Comparison of ENCODE assay signal across 9 cellular contexts in genomic region chr19:4454952-4455738, GRCh38. TPM values are rescaled to one million over a fixed set of nuclear protein-coding genes. Genes with fewer than 3 reads are reported as not detected.
A peak's percentile ranks its signal among the peaks of the same experiment; 100 is the strongest.
DNase-seq lines count a peak whose midpoint lies in the region; ATAC-seq, FAIRE-seq and TF ChIP-seq lines count a peak whose summit lies in the region.
"Had no signal": no experiment of that assay in that cellular context is flagged by ENCODE, and none has a peak within 500 bp of the region (broad histone marks: within the 10 kb centered on the region; RNA-seq: fewer than 3 reads in every experiment).

No MANE protein-coding gene starts in this region.

- H3K9me2 ChIP-seq in hepatocyte (replicated peaks; ENCODE audit: insufficient read depth), result no peaks in the 10 kb centered on the region

- H3K27ac ChIP-seq in GM12878 (ENCODE audit: control insufficient read depth, insufficient read depth), result no peak overlapping the region
- peak overlapping the region; percentile 100 for H3K27ac ChIP-seq in hepatocyte
- H3K27ac ChIP-seq in stomach smooth muscle (ENCODE audit: low read length), result peak overlapping the region; percentile 41
- H3K27ac ChIP-seq: C4-2B had no signal

- H3K9me3 ChIP-seq in GM12878 (replicated peaks; ENCODE audit: control insufficient read depth, insufficient read depth, low read length), result no peaks in the 10 kb centered on the region
- no peaks in the 10 kb centered on the region for H3K9me3 ChIP-seq in hepatocyte (ENCODE audit: low read depth)
- no peaks in the 10 kb centered on the region for H3K9me3 ChIP-seq in stomach smooth muscle (ENCODE audit: control insufficient read depth in 2 of 2, low read length in 2 of 2)

- intact Hi-C loops in GM12878 (cut with micrococcal nuclease; ENCODE audit: unreplicated experiment), result no loop called here

- no peak for TF ChIP-seq CTCF in GM12878 (IDR thresholded peaks at IDR 0.05 in 2 of 3, conservative IDR thresholded peaks at IDR 0.05 in 1 of 3; ENCODE audit: control insufficient read depth in 2 of 3, extremely low read depth in 1 of 3, insufficient read depth in 1 of 3, low read depth in 3 of 3, low read length in 3 of 3)
- TF ChIP-seq CTCF in hepatocyte (IDR thresholded peaks at IDR 0.05; ENCODE audit: poor library complexity), result no peak

- CTCF ChIA-PET in GM12878 (lab: Yijun Ruan, JAX), result interaction anchor here (1.7 kb wide), 1 partner anchor 19 kb away, joined by 4 read pairs; no protein-coding TSS in a partner anchor

- no peak overlapping the region for H2AFZ ChIP-seq in GM12878 (ENCODE audit: control insufficient read depth, low read depth, low read length)
- no peak overlapping the region for H2AFZ ChIP-seq in hepatocyte

- 74% methylated on average over 24 of the region's 24 CpGs for WGBS in GM12878 (ENCODE audit: insufficient coverage, insufficient replicate concordance, low lambda C conversion rate, missing lambda C conversion rate)
- WGBS in hepatocyte (ENCODE audit: low lambda C conversion rate, missing lambda C conversion rate), result 84% methylated on average over 22 of the region's 24 CpGs

- H3K36me3 ChIP-seq in GM12878 (ENCODE audit: control insufficient read depth in 2 of 2, insufficient read depth in 2 of 2, low read length in 1 of 2) (peaks cover 3 to 8% of the 10 kb centered on the region in 2 experiments), hepatocyte (replicated peaks; ENCODE audit: insufficient read depth, low read depth) (no peaks in the 10 kb centered on the region), stomach smooth muscle (ENCODE audit: control insufficient read depth in 2 of 2, insufficient read depth in 2 of 2, low read length in 2 of 2) (peaks cover 27 to 28% of the 10 kb centered on the region in 2 donors)

- H3K4me3 ChIP-seq in GM12878 (no peak overlapping the region), hepatocyte (no peak overlapping the region), stomach smooth muscle (ENCODE audit: low read length in 2 of 2) (peak overlapping the region in 1 of 2 donors; percentile 82)

- TF ChIP-seq RAD21 in GM12878 (IDR thresholded peaks at IDR 0.05; ENCODE audit: insufficient read depth, low read depth, low read length), result no peak

- in situ Hi-C loops in GM12878 (cut with MboI), result no loop called here

- ATAC-seq in GM12878 (no peak), HG03039 (IDR thresholded peaks at IDR 0.05; ENCODE audit: unreplicated experiment) (no peak)

- H3K4me2 ChIP-seq in GM12878 (ENCODE audit: control insufficient read depth, insufficient read depth) (no peak overlapping the region; the same call in 1 of the 2 replicates), hepatocyte (peak overlapping the region; percentile 98)

- H3K9ac ChIP-seq in GM12878 (ENCODE audit: control insufficient read depth, insufficient read depth, low read length), result no peak overlapping the region
- peak overlapping the region; percentile 26 to 42 for H3K9ac ChIP-seq in stomach smooth muscle (ENCODE audit: low read length in 2 of 2)

- no peaks in the 10 kb centered on the region for H4K20me1 ChIP-seq in GM12878 (ENCODE audit: control insufficient read depth, insufficient read depth)
- H4K20me1 ChIP-seq in hepatocyte (ENCODE audit: insufficient read depth, poor library complexity, severe bottlenecking), result peaks cover 5% of the 10 kb centered on the region

- H3K27me3 ChIP-seq in GM12878 (replicated peaks in 1 of 2; ENCODE audit: control insufficient read depth in 2 of 2, insufficient read depth in 2 of 2, low read length in 1 of 2) (no peaks in the 10 kb centered on the region), hepatocyte (no peaks in the 10 kb centered on the region), stomach smooth muscle (ENCODE audit: control insufficient read depth in 1 of 2, insufficient read depth in 2 of 2, low read length in 2 of 2) (no peaks in the 10 kb centered on the region)

- H3K4me1 ChIP-seq in GM12878 (ENCODE audit: control insufficient read depth, insufficient read depth, low read length), result no peaks in the 10 kb centered on the region
- H3K4me1 ChIP-seq in hepatocyte (ENCODE audit: insufficient read depth), result peaks cover 15% of the 10 kb centered on the region
- H3K4me1 ChIP-seq in stomach smooth muscle (ENCODE audit: control insufficient read depth, insufficient read depth, low read length), result peaks cover 26% of the 10 kb centered on the region

- FAIRE-seq in GM12878 (lab: Jason Lieb, UNC), result no peak

- TSS peak; percentile 59 for BruUV-seq in GM12878 (replicated peaks; lab: Mats Ljungman, UMichigan)

- RAD21 ChIA-PET in GM12878 (lab: Charles Lee; ENCODE audit: unreplicated experiment), result no interaction called here

- H3K79me2 ChIP-seq in GM12878 (ENCODE audit: control insufficient read depth, insufficient read depth, low read length), result peaks cover 5% of the 10 kb centered on the region
- H3K79me2 ChIP-seq in hepatocyte, result peaks cover 31% of the 10 kb centered on the region

- SMC1A ChIA-PET in GM12878 (lab: Charles Lee; ENCODE audit: uncharacterized antibody, unreplicated experiment), result interaction anchor here (0.6 kb wide), 1 partner anchor 188 kb away, joined by 3 read pairs; no protein-coding TSS in a partner anchor

- no peak for TF ChIP-seq POLR2A in GM12878 (IDR thresholded peaks at IDR 0.05; ENCODE audit: low read depth, low read length)

- TF ChIP-seq EP300 in GM12878 (IDR thresholded peaks at IDR 0.05; ENCODE audit: borderline replicate concordance in 1 of 2, control insufficient read depth in 1 of 2, low read depth in 2 of 2, low read length in 2 of 2), result no peak

- DNase-seq in NCI-H526 treated with DMSO at 0.1 percent for 48 hours (lab: John Stamatoyannopoulos, UW) (peak; percentile 1), NCI-H526 (lab: John Stamatoyannopoulos, UW) (no peak), GM12878 (ENCODE audit: low read depth, low spot score) (no peak), hepatocyte (ENCODE audit: low spot score) (peak; percentile 54), SK-N-DZ (ENCODE audit: low spot score) (no peak)
- no peak for DNase-seq in activated CD8-positive, alpha-beta memory T cell treated with anti-CD3 and anti-CD28 coated beads, Interleukin-2, amount 50 U/mL, for 4 hours

- POLR2A ChIA-PET in GM12878 (lab: Charles Lee), result no interaction called here

RNA-seq across cellular contexts. Expression of gene UBXN6, which starts 2.4 kb away (rescaled TPM):
- 19.1 TPM in 2 replicates for total RNA-seq in GM12878 (2013; cell fraction: nucleolus; rRNA removed)
- total RNA-seq in GM12878 (2014; rRNA removed) (20.5 and 34.8 TPM in 2 replicates), GM12878 (2014; rRNA removed; fragmentation: Illumina TruSeq; extraction: Trizol) (13.1 and 17.3 TPM in 2 replicates), GM12878 (2021) (49.1 and 50.8 TPM in 2 replicates), hepatocyte (80.2 and 88.6 TPM in 2 replicates)
- polyA plus RNA-seq in GM12878 (2011; ENCODE audit: low read depth), result 19.4 TPM
- polyA plus RNA-seq in GM12878 (2011; rRNA removed) (15.2 and 29.5 TPM in 2 replicates), GM12878 (2014; fragmentation: Illumina TruSeq; extraction: Trizol) (2.1 and 7.0 TPM in 2 replicates), GM12878 (2014; fragmentation: Nextera tagmentation; extraction: Ambion mirVana) (1 to 10 TPM in 1 of 2 experiments, under 1 TPM in 1; 0.47 to 2.1 TPM), GM12878 (2014; rRNA removed) (38.7 and 49.7 TPM in 2 replicates), GM12878 (2016; fragmentation: Nextera tagmentation; extraction: Ambion mirVana) (1 to 10 TPM; 6.6 to 8.6 TPM), hepatocyte (36.8 and 44.7 TPM in 2 replicates)
- polyA plus RNA-seq in GM12878 (2011; cell fraction: cytosol; rRNA removed), result 45.4 and 63.7 TPM in 2 replicates
- 53.6 and 53.9 TPM in 2 replicates for polyA plus RNA-seq in GM12878 (2011; cell fraction: nucleus; rRNA removed)
- polyA plus RNA-seq in GM12878 (2012), result 47.6 and 50.6 TPM in 2 replicates
- 17.4 and 37.1 TPM in 2 replicates for polyA minus RNA-seq in GM12878 (2011; rRNA and poly(A)+ RNA removed)
- polyA minus RNA-seq in GM12878 (2011; cell fraction: cytosol; rRNA and poly(A)+ RNA removed), result 17.5 and 19.0 TPM in 2 replicates
- polyA minus RNA-seq in GM12878 (2011; cell fraction: nucleus; rRNA and poly(A)+ RNA removed), result 7.5 and 9.8 TPM in 2 replicates
- 45.3 and 50.1 TPM in 2 replicates for polyA plus RNA-seq in SK-N-DZ (2014; cell fraction: cytosol; rRNA removed)
- polyA plus RNA-seq in SK-N-DZ (2014; cell fraction: nucleus; rRNA removed), result 41.8 and 100 TPM in 2 replicates

RNA-seq across cellular contexts. Expression of gene HDGFL2, which starts 17.0 kb away (rescaled TPM):
- 21.3 and 24.7 TPM in 2 replicates for total RNA-seq in GM12878 (2013; cell fraction: nucleolus; rRNA removed)
- total RNA-seq in GM12878 (2014; rRNA removed) (33.7 and 36.5 TPM in 2 replicates), GM12878 (2014; rRNA removed; fragmentation: Illumina TruSeq; extraction: Trizol) (19.0 and 20.5 TPM in 2 replicates), GM12878 (2021) (56.8 and 56.9 TPM in 2 replicates), hepatocyte (34.8 and 50.3 TPM in 2 replicates)
- polyA plus RNA-seq in GM12878 (2011; ENCODE audit: low read depth), result 8.1 TPM
- polyA plus RNA-seq in GM12878 (2011; rRNA removed) (9.8 and 19.5 TPM in 2 replicates), GM12878 (2014; fragmentation: Illumina TruSeq; extraction: Trizol) (8.2 and 16.9 TPM in 2 replicates), GM12878 (2014; fragmentation: Nextera tagmentation; extraction: Ambion mirVana) (under 1 TPM; 0.16 to 0.60 TPM), GM12878 (2014; rRNA removed) (40.2 and 52.5 TPM in 2 replicates), GM12878 (2016; fragmentation: Nextera tagmentation; extraction: Ambion mirVana) (10 to 100 TPM; 30.0 to 39.3 TPM), hepatocyte (73.0 and 73.2 TPM in 2 replicates)
- polyA plus RNA-seq in GM12878 (2011; cell fraction: cytosol; rRNA removed), result 18.4 and 22.7 TPM in 2 replicates
- 32.9 and 51.3 TPM in 2 replicates for polyA plus RNA-seq in GM12878 (2011; cell fraction: nucleus; rRNA removed)
- 28.7 and 30.2 TPM in 2 replicates for polyA plus RNA-seq in GM12878 (2012)
- polyA minus RNA-seq in GM12878 (2011; rRNA and poly(A)+ RNA removed), result 7.6 and 11.9 TPM in 2 replicates
- 10.6 and 12.3 TPM in 2 replicates for polyA minus RNA-seq in GM12878 (2011; cell fraction: cytosol; rRNA and poly(A)+ RNA removed)
- 4.7 and 9.2 TPM in 2 replicates for polyA minus RNA-seq in GM12878 (2011; cell fraction: nucleus; rRNA and poly(A)+ RNA removed)
- polyA plus RNA-seq in SK-N-DZ (2014; cell fraction: cytosol; rRNA removed), result 65.8 and 106 TPM in 2 replicates
- 127 and 128 TPM in 2 replicates for polyA plus RNA-seq in SK-N-DZ (2014; cell fraction: nucleus; rRNA removed)

RNA-seq across cellular contexts. Expression of gene CHAF1A, which starts 52.7 kb away (rescaled TPM):
- 40.3 and 57.6 TPM in 2 replicates for total RNA-seq in GM12878 (2013; cell fraction: nucleolus; rRNA removed)
- total RNA-seq in GM12878 (2014; rRNA removed) (33.0 and 37.7 TPM in 2 replicates), GM12878 (2014; rRNA removed; fragmentation: Illumina TruSeq; extraction: Trizol) (27.2 and 28.4 TPM in 2 replicates), GM12878 (2021) (59.8 and 69.1 TPM in 2 replicates), hepatocyte (5.5 and 6.2 TPM in 2 replicates)
- 8.7 TPM for polyA plus RNA-seq in GM12878 (2011; ENCODE audit: low read depth)
- polyA plus RNA-seq in GM12878 (2011; rRNA removed) (20.1 and 26.2 TPM in 2 replicates), GM12878 (2014; fragmentation: Illumina TruSeq; extraction: Trizol) (30.6 and 41.4 TPM in 2 replicates), GM12878 (2014; fragmentation: Nextera tagmentation; extraction: Ambion mirVana) (1 to 10 TPM; 1.3 to 3.2 TPM), GM12878 (2014; rRNA removed) (62.6 and 69.2 TPM in 2 replicates), GM12878 (2016; fragmentation: Nextera tagmentation; extraction: Ambion mirVana) (10 to 100 TPM; 41.7 to 47.5 TPM), hepatocyte (6.5 and 11.1 TPM in 2 replicates)
- 26.2 and 48.9 TPM in 2 replicates for polyA plus RNA-seq in GM12878 (2011; cell fraction: cytosol; rRNA removed)
- 72.7 and 135 TPM in 2 replicates for polyA plus RNA-seq in GM12878 (2011; cell fraction: nucleus; rRNA removed)
- 22.8 and 27.9 TPM in 2 replicates for polyA plus RNA-seq in GM12878 (2012)
- 20.3 and 41.7 TPM in 2 replicates for polyA minus RNA-seq in GM12878 (2011; rRNA and poly(A)+ RNA removed)
- polyA minus RNA-seq in GM12878 (2011; cell fraction: cytosol; rRNA and poly(A)+ RNA removed), result 19.2 and 24.8 TPM in 2 replicates
- 23.7 and 47.4 TPM in 2 replicates for polyA minus RNA-seq in GM12878 (2011; cell fraction: nucleus; rRNA and poly(A)+ RNA removed)
- 44.2 and 55.5 TPM in 2 replicates for polyA plus RNA-seq in SK-N-DZ (2014; cell fraction: cytosol; rRNA removed)
- polyA plus RNA-seq in SK-N-DZ (2014; cell fraction: nucleus; rRNA removed), result 54.0 and 71.2 TPM in 2 replicates

RNA-seq across cellular contexts. Expression of gene SH3GL1, which starts 54.8 kb away (rescaled TPM):
- 38.8 and 43.5 TPM in 2 replicates for total RNA-seq in GM12878 (2013; cell fraction: nucleolus; rRNA removed)
- total RNA-seq in GM12878 (2014; rRNA removed) (24.0 and 28.9 TPM in 2 replicates), GM12878 (2014; rRNA removed; fragmentation: Illumina TruSeq; extraction: Trizol) (9.2 and 11.8 TPM in 2 replicates), GM12878 (2021) (41.5 and 47.4 TPM in 2 replicates), hepatocyte (71.8 and 81.7 TPM in 2 replicates)
- polyA plus RNA-seq in GM12878 (2011; ENCODE audit: low read depth), result 9.3 TPM
- polyA plus RNA-seq in GM12878 (2011; rRNA removed) (20.3 and 28.0 TPM in 2 replicates), GM12878 (2014; fragmentation: Illumina TruSeq; extraction: Trizol) (1.6 and 9.2 TPM in 2 replicates), GM12878 (2014; fragmentation: Nextera tagmentation; extraction: Ambion mirVana) (1 to 10 TPM in 1 of 2 experiments, under 1 TPM in 1; 0.93 to 3.0 TPM), GM12878 (2014; rRNA removed) (36.5 and 44.0 TPM in 2 replicates), GM12878 (2016; fragmentation: Nextera tagmentation; extraction: Ambion mirVana) (10 to 100 TPM; 30.0 to 32.5 TPM), hepatocyte (111 and 114 TPM in 2 replicates)
- polyA plus RNA-seq in GM12878 (2011; cell fraction: cytosol; rRNA removed), result 42.5 and 50.8 TPM in 2 replicates
- polyA plus RNA-seq in GM12878 (2011; cell fraction: nucleus; rRNA removed), result 84.7 and 86.6 TPM in 2 replicates
- 27.3 and 36.9 TPM in 2 replicates for polyA plus RNA-seq in GM12878 (2012)
- polyA minus RNA-seq in GM12878 (2011; rRNA and poly(A)+ RNA removed), result 16.5 and 39.6 TPM in 2 replicates
- 19.4 and 21.3 TPM in 2 replicates for polyA minus RNA-seq in GM12878 (2011; cell fraction: cytosol; rRNA and poly(A)+ RNA removed)
- polyA minus RNA-seq in GM12878 (2011; cell fraction: nucleus; rRNA and poly(A)+ RNA removed), result 16.6 and 34.7 TPM in 2 replicates
- 47.0 and 62.2 TPM in 2 replicates for polyA plus RNA-seq in SK-N-DZ (2014; cell fraction: cytosol; rRNA removed)
- polyA plus RNA-seq in SK-N-DZ (2014; cell fraction: nucleus; rRNA removed), result 41.5 and 42.2 TPM in 2 replicates

Comparison
In these comparisons a context has a peak if more than half of its experiments do, and no peak if none do; other contexts are left out.
1. DNase-seq: peak in NCI-H526 treated with DMSO at 0.1 percent for 48 hours (single experiment) and hepatocyte (single experiment); none in NCI-H526 (0 of 2), GM12878 (single experiment), activated CD8-positive, alpha-beta memory T cell treated with anti-CD3 and anti-CD28 coated beads, Interleukin-2, amount 50 U/mL, for 4 hours (single experiment) and SK-N-DZ (single experiment).